Comparison of ENCODE assay signal across 20 cellular contexts in the genomic region with DNA sequence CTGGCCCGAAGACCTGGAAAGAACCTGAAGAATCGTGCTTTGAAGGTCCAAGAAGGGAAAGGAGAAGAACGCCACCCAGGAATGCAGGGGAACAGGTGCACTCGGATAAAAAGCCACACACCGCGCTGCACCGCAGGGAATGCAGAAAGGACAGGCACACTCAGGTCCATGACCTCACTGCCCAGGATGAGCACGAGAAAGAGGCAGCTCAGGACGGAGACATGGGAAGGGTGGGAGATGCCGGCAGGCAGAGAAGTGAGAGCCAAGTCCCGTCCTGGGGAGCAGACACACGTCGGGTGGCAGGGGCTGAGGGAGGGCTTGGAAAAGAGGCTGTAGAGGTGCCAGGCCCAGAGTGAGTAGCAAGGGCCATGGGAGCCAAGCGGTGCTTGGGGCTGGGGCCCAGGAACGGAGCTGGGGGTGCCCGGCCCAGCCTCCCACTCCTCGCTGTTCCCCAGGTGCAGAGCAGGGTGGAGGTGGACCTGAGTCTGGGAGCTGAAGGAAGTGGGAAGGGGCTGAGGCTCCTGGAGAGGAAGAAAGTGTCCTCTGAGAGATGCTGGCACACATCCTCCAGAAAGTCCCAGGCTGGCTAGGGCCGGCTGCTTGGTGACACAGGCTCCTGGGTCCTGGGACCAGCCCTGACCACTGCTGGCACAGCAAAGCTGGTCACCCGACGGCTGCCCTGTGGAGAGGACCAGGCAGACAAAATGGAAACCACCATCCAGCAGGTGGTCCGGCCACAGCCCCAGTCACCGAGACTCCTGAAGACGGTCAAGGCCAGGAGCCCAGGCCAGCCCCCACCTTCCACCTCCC.
A peak's percentile ranks its signal among the peaks of the same experiment; 100 is the strongest.
DNase-seq lines count a peak whose midpoint lies in the region; ATAC-seq and TF ChIP-seq lines count a peak whose summit lies in the region.
"Had no signal": no experiment of that assay in that cellular context is flagged by ENCODE, and none has a peak within 500 bp of the region (broad histone marks: within the 10 kb centered on the region; RNA-seq: fewer than 3 reads in every experiment).

No MANE protein-coding gene starts in this region.

- no peak overlapping the region for H3K4ac ChIP-seq in neuronal stem cell (ENCODE audit: low read length)

- H2BK12ac ChIP-seq in neuronal stem cell (ENCODE audit: low read length), result peak overlapping the region; percentile 89

- H3K4me2 ChIP-seq in neuronal stem cell (ENCODE audit: insufficient read depth, low read length, poor library complexity, severe bottlenecking), result no peak overlapping the region
- H3K4me2 ChIP-seq: BLaER1 treated with 17β-estradiol and CSF1 and Interleukin-3, amounts not matched to agents 10 nM and 100 nM; KMS-11 had no signal

- H3K4me1 Mint-ChIP-seq in activated CD8-positive, alpha-beta T cell treated with anti-CD3 and anti-CD28 coated beads, Interleukin-2, amount 10 ng/mL, durations not matched to agents 7 days and 5 days (ENCODE audit: low read depth), result peaks cover 48% of the 10 kb centered on the region
- H3K4me1 Mint-ChIP-seq in activated CD8-positive, alpha-beta T cell treated with anti-CD3 and anti-CD28 coated beads for 36 hours (ENCODE audit: low read depth), result peaks cover 32% of the 10 kb centered on the region
- peaks cover 74 to 76% of the 10 kb centered on the region in 2 donors for H3K4me1 Mint-ChIP-seq in immature natural killer cell

- no peak overlapping the region for H3K4me3 ChIP-seq in H7 (ENCODE audit: insufficient read depth, low read depth, low read length)
- H3K4me3 ChIP-seq in neuronal stem cell (ENCODE audit: low read length in 2 of 2), result peak overlapping the region in 1 of 2 donors; percentile 11
- H3K4me3 ChIP-seq: BLaER1 treated with 17β-estradiol and CSF1 and Interleukin-3, amounts not matched to agents 10 nM and 100 nM; HAP-1 had no signal

- H3K4me1 ChIP-seq in neuronal stem cell (ENCODE audit: control insufficient read depth in 2 of 2, insufficient read depth in 1 of 2, low read depth in 1 of 2, low read length in 2 of 2), result peaks cover 0 to 11% of the 10 kb centered on the region in 2 donors
- H3K4me1 ChIP-seq: HAP-1 had no signal

- H2BK15ac ChIP-seq in neuronal stem cell (ENCODE audit: low read length), result peak overlapping the region; percentile 54

- CTCF ChIA-PET in activated CD8-positive, alpha-beta T cell treated with anti-CD3 and anti-CD28 coated beads, Interleukin-2, amount 10 ng/mL, durations not matched to agents 7 days and 5 days (lab: Charles Lee), result interaction anchor here (1.5 kb wide), 1 partner anchor 68 kb away, joined by 5 read pairs; no protein-coding TSS in a partner anchor
- CTCF ChIA-PET in activated CD8-positive, alpha-beta T cell treated with anti-CD3 and anti-CD28 coated beads for 36 hours (lab: Charles Lee), result interaction anchor here (1.3 kb wide), 1 partner anchor 10 kb away, joined by 3 read pairs; no protein-coding TSS in a partner anchor

- no peak for ATAC-seq in activated CD8-positive, alpha-beta T cell treated with anti-CD3 and anti-CD28 coated beads, Interleukin-2, amount 10 ng/mL, durations not matched to agents 7 days and 5 days
- no peak for ATAC-seq in activated CD8-positive, alpha-beta T cell treated with anti-CD3 and anti-CD28 coated beads for 36 hours
- no peak for ATAC-seq in GM18498 (IDR thresholded peaks at IDR 0.05; ENCODE audit: unreplicated experiment)

- H2AK5ac ChIP-seq in neuronal stem cell (ENCODE audit: low read depth, low read length), result peak overlapping the region; percentile 53

- H2BK120ac ChIP-seq in neuronal stem cell (ENCODE audit: low read depth, low read length), result no peak overlapping the region

- H4K8ac ChIP-seq in neuronal stem cell (ENCODE audit: low read depth, low read length), result no peak overlapping the region

- H3K14ac ChIP-seq in neuronal stem cell (ENCODE audit: low read length), result no peak overlapping the region

- DNase-seq in activated CD8-positive, alpha-beta T cell treated with anti-CD3 and anti-CD28 coated beads, Interleukin-2, amount 10 ng/mL, durations not matched to agents 7 days and 5 days, result no peak
- no peak for DNase-seq in activated CD8-positive, alpha-beta T cell treated with anti-CD3 and anti-CD28 coated beads for 36 hours
- DNase-seq in H7, result peak; percentile 39
- no peak for DNase-seq in immature natural killer cell
- no peak for DNase-seq in neuronal stem cell (ENCODE audit: low spot score)
- DNase-seq in activated effector memory CD4-positive, alpha-beta T cell treated with Interleukin-2 at 50 U/mL for 16 hours, result no peak
- DNase-seq in NCI-H510A treated with DMSO at 0.1 percent for 48 hours (lab: John Stamatoyannopoulos, UW), result no peak
- DNase-seq: EL; GF-D8; NCI-H226; NCI-H524; NK-92 treated with Interleukin-12 subunit alpha and Interleukin-12 subunit beta, amount 100 ng/mL, for 24 hours; SHP77 treated with DMSO at 0.1 percent for 48 hours had no signal

- POLR2A ChIA-PET in activated CD8-positive, alpha-beta T cell treated with anti-CD3 and anti-CD28 coated beads, Interleukin-2, amount 10 ng/mL, durations not matched to agents 7 days and 5 days (lab: Charles Lee), result interaction anchor here (1.2 to 1.4 kb wide), 2 partner anchors 92 to 710 kb away, joined by 3 read pairs; a partner anchor contains a TSS
- POLR2A ChIA-PET in activated CD8-positive, alpha-beta T cell treated with anti-CD3 and anti-CD28 coated beads for 36 hours (lab: Charles Lee), result interaction anchor here (0.6 to 0.9 kb wide), 3 partner anchors 15 to 1461 kb away, joined by 3 to 6 read pairs (median 3); no protein-coding TSS in a partner anchor

- H3K4me3 Mint-ChIP-seq in activated CD8-positive, alpha-beta T cell treated with anti-CD3 and anti-CD28 coated beads, Interleukin-2, amount 10 ng/mL, durations not matched to agents 7 days and 5 days, result no peak overlapping the region
- no peak overlapping the region for H3K4me3 Mint-ChIP-seq in activated CD8-positive, alpha-beta T cell treated with anti-CD3 and anti-CD28 coated beads for 36 hours
- H3K4me3 Mint-ChIP-seq in immature natural killer cell, result peak overlapping the region; percentile 77 to 90 (median 88)

- no peak overlapping the region for H3K27ac ChIP-seq in neuronal stem cell (replicated peaks; ENCODE audit: low read length)
- H3K27ac ChIP-seq: 22Rv1; BLaER1 treated with 17β-estradiol and CSF1 and Interleukin-3, amounts not matched to agents 10 nM and 100 nM; HL-60; KMS-11; RWPE1 had no signal

- peak overlapping the region; percentile 84 for H3K18ac ChIP-seq in neuronal stem cell (ENCODE audit: low read length)

- no peak overlapping the region for H3K9ac ChIP-seq in neuronal stem cell (ENCODE audit: low read depth, low read length, poor library complexity)
- H3K9ac ChIP-seq: BLaER1 treated with 17β-estradiol and CSF1 and Interleukin-3, amounts not matched to agents 10 nM and 100 nM; KMS-11 had no signal

- TF ChIP-seq CTCF in activated CD8-positive, alpha-beta T cell treated with anti-CD3 and anti-CD28 coated beads for 36 hours (IDR thresholded peaks at IDR 0.05), result no peak

- H2BK5ac ChIP-seq in neuronal stem cell (ENCODE audit: low read length), result no peak overlapping the region

- no peaks in the 10 kb centered on the region for H3K36me3 Mint-ChIP-seq in activated CD8-positive, alpha-beta T cell treated with anti-CD3 and anti-CD28 coated beads, Interleukin-2, amount 10 ng/mL, durations not matched to agents 7 days and 5 days (ENCODE audit: low read depth)
- no peaks in the 10 kb centered on the region for H3K36me3 Mint-ChIP-seq in activated CD8-positive, alpha-beta T cell treated with anti-CD3 and anti-CD28 coated beads for 36 hours (ENCODE audit: low read depth)
- peaks cover 0 to 5% (median 3%) of the 10 kb centered on the region in 3 donors for H3K36me3 Mint-ChIP-seq in immature natural killer cell

- H3K27ac Mint-ChIP-seq in activated CD8-positive, alpha-beta T cell treated with anti-CD3 and anti-CD28 coated beads, Interleukin-2, amount 10 ng/mL, durations not matched to agents 7 days and 5 days, result peak overlapping the region; percentile 74
- no peak overlapping the region for H3K27ac Mint-ChIP-seq in activated CD8-positive, alpha-beta T cell treated with anti-CD3 and anti-CD28 coated beads for 36 hours
- H3K27ac Mint-ChIP-seq in immature natural killer cell, result peak overlapping the region; percentile 93 to 99 (median 96)

- H3K27me3 Mint-ChIP-seq in activated CD8-positive, alpha-beta T cell treated with anti-CD3 and anti-CD28 coated beads, Interleukin-2, amount 10 ng/mL, durations not matched to agents 7 days and 5 days (ENCODE audit: low read depth), result no peaks in the 10 kb centered on the region
- peaks cover 3% of the 10 kb centered on the region for H3K27me3 Mint-ChIP-seq in activated CD8-positive, alpha-beta T cell treated with anti-CD3 and anti-CD28 coated beads for 36 hours
- H3K27me3 Mint-ChIP-seq in immature natural killer cell (ENCODE audit: low read depth in 3 of 3), result peaks cover 5 to 18% (median 16%) of the 10 kb centered on the region in 3 donors

- H3K36me3 ChIP-seq in H7 (replicated peaks; ENCODE audit: control insufficient read depth, insufficient read depth, low read length), result no peaks in the 10 kb centered on the region
- peaks cover 0 to 2% of the 10 kb centered on the region in 2 donors for H3K36me3 ChIP-seq in neuronal stem cell (replicated peaks in 1 of 2; ENCODE audit: control insufficient read depth in 2 of 2, insufficient read depth in 2 of 2, low read length in 2 of 2)
- H3K36me3 ChIP-seq: BLaER1 treated with 17β-estradiol and CSF1 and Interleukin-3, amounts not matched to agents 10 nM and 100 nM; HAP-1 had no signal

- H3K9me3 ChIP-seq in neuronal stem cell (replicated peaks in 1 of 2; ENCODE audit: control insufficient read depth in 2 of 2, insufficient read depth in 1 of 2, low read depth in 1 of 2, low read length in 2 of 2), result peaks cover 0 to 4% of the 10 kb centered on the region in 2 donors
- H3K9me3 ChIP-seq: HAP-1 had no signal

- H4K91ac ChIP-seq in neuronal stem cell (ENCODE audit: low read depth, low read length, poor library complexity), result peak overlapping the region; percentile 46

- H3K23ac ChIP-seq in neuronal stem cell (ENCODE audit: low read depth, low read length, poor library complexity), result no peak overlapping the region

- intact Hi-C loops in activated CD8-positive, alpha-beta T cell treated with anti-CD3 and anti-CD28 coated beads for 36 hours (cut with micrococcal nuclease), result no loop called here

- H3K27me3 ChIP-seq in H7 (ENCODE audit: control insufficient read depth, insufficient read depth, low read length) (no peaks in the 10 kb centered on the region), neuronal stem cell (ENCODE audit: control insufficient read depth in 3 of 3, insufficient read depth in 3 of 3, low read depth in 1 of 3, low read length in 3 of 3) (peaks cover 0 to 8% (median 0%) of the 10 kb centered on the region in 3 experiments)
- H3K27me3 ChIP-seq: BLaER1 treated with 17β-estradiol and CSF1 and Interleukin-3, amounts not matched to agents 10 nM and 100 nM had no signal

- H3K79me1 ChIP-seq in neuronal stem cell (ENCODE audit: low read depth, low read length), result peaks cover 2% of the 10 kb centered on the region

- WGBS in neuronal stem cell (ENCODE audit: extremely low coverage in 2 of 2, insufficient read length in 2 of 2, insufficient replicate concordance in 1 of 2), 2 donors, result no CpG with 5 or more reads among the region's 23 CpGs

- H3K9me3 Mint-ChIP-seq in activated CD8-positive, alpha-beta T cell treated with anti-CD3 and anti-CD28 coated beads, Interleukin-2, amount 10 ng/mL, durations not matched to agents 7 days and 5 days (ENCODE audit: insufficient read depth), result no peaks in the 10 kb centered on the region
- H3K9me3 Mint-ChIP-seq in activated CD8-positive, alpha-beta T cell treated with anti-CD3 and anti-CD28 coated beads for 36 hours, result peaks cover 2% of the 10 kb centered on the region
- H3K9me3 Mint-ChIP-seq in immature natural killer cell, result peaks cover 2 to 5% (median 3%) of the 10 kb centered on the region in 6 donors

- H2AFZ ChIP-seq in neuronal stem cell (ENCODE audit: low read length), result no peak overlapping the region

Comparison
In these comparisons a context has a peak if more than half of its experiments do, and no peak if none do; other contexts are left out.
1. H3K4me3 Mint-ChIP-seq: peak in immature natural killer cell (5 of 5); none in activated CD8-positive, alpha-beta T cell treated with anti-CD3 and anti-CD28 coated beads, Interleukin-2, amount 10 ng/mL, durations not matched to agents 7 days and 5 days (single experiment) and activated CD8-positive, alpha-beta T cell treated with anti-CD3 and anti-CD28 coated beads for 36 hours (single experiment).